ENCODE assay signal across 26 cellular contexts in genomic region chr12:87603727-87604126, GRCh38.
DNase-seq lines count a peak whose midpoint lies in the region; ATAC-seq, FAIRE-seq and TF ChIP-seq lines count a peak whose summit lies in the region.
"Had no signal": no experiment of that assay in that cellular context is flagged by ENCODE, and none has a peak within 500 bp of the region (broad histone marks: within the 10 kb centered on the region; RNA-seq: fewer than 3 reads in every experiment).

No MANE protein-coding gene starts in this region.

- H3K9me3 ChIP-seq in astrocyte (ENCODE audit: insufficient read depth, low read depth, low read length) = no peaks in the 10 kb centered on the region

- FAIRE-seq in astrocyte (lab: Jason Lieb, UNC) = no peak
- FAIRE-seq: A204.1 had no signal

- DNase-seq in HCEC 1CT (peak; percentile 11), astrocyte (ENCODE audit: low read depth) (peak; percentile 19), glomerular visceral epithelial cell (ENCODE audit: extremely low spot score) (peak; percentile 27), non-pigmented ciliary epithelial cell (ENCODE audit: low read depth) (peak; percentile 11), H4 (ENCODE audit: low spot score) (no peak)
- DNase-seq in activated CD4-positive, alpha-beta T cell treated with anti-CD3 and anti-CD28 coated beads for 4 hours = no peak
- DNase-seq: Calu3; CD8-positive, alpha-beta memory T cell; DMS153; H7; HFFc6; MV-4-11; NCI-H1105 treated with DMSO at 0.1 percent for 48 hours; NCI-H2029 treated with DMSO at 0.1 percent for 48 hours; NCI-H226; NCI-H510A treated with DMSO at 0.1 percent for 48 hours; NCI-H748 treated with DMSO at 0.1 percent for 48 hours; PC-9; RPMI8226; SHP77 had no signal

- H3K9ac ChIP-seq in astrocyte (ENCODE audit: low read length) = no peak overlapping the region
- H3K9ac ChIP-seq: KMS-11 had no signal

- no peaks in the 10 kb centered on the region for H3K79me2 ChIP-seq in astrocyte (ENCODE audit: insufficient read depth, low read length)

- H3K27me3 ChIP-seq in astrocyte (ENCODE audit: insufficient read depth, low read length) = no peaks in the 10 kb centered on the region

- H4K20me1 ChIP-seq in astrocyte (ENCODE audit: insufficient read depth, low read length) = no peaks in the 10 kb centered on the region

- no peaks in the 10 kb centered on the region for H3K36me3 ChIP-seq in astrocyte (ENCODE audit: insufficient read depth, low read length)

- H3K27ac ChIP-seq in astrocyte (ENCODE audit: low read depth, low read length) = no peak overlapping the region
- H3K27ac ChIP-seq: C4-2B, HL-60, KMS-11, PC-9, SK-N-MC had no signal

- no peak overlapping the region for H3K27ac Mint-ChIP-seq in astrocyte (ENCODE audit: unreplicated experiment)
- H3K27ac Mint-ChIP-seq: CD8-positive, alpha-beta memory T cell; HFFc6 had no signal

- ATAC-seq in HG02938 (IDR thresholded peaks at IDR 0.05; ENCODE audit: unreplicated experiment) = no peak

- TF ChIP-seq CTCF in astrocyte (IDR thresholded peaks at IDR 0.05; ENCODE audit: insufficient read depth, low read depth, low read length) = no peak

- no peaks in the 10 kb centered on the region for H3K4me1 ChIP-seq in astrocyte (ENCODE audit: insufficient read depth, low read length)

- no peak overlapping the region for H3K4me3 Mint-ChIP-seq in astrocyte (ENCODE audit: unreplicated experiment)
- H3K4me3 Mint-ChIP-seq: CD8-positive, alpha-beta memory T cell; HFFc6 had no signal

- H2AFZ ChIP-seq in astrocyte (ENCODE audit: low read depth, low read length) = no peak overlapping the region
- H2AFZ ChIP-seq: PC-9 had no signal

- H3K4me3 ChIP-seq in astrocyte (ENCODE audit: insufficient read depth, low read depth, low read length) = no peak overlapping the region
- H3K4me3 ChIP-seq: PC-9, SK-N-MC had no signal

- no peaks in the 10 kb centered on the region for H3K27me3 Mint-ChIP-seq in astrocyte (ENCODE audit: low read depth, unreplicated experiment)
- H3K27me3 Mint-ChIP-seq: CD8-positive, alpha-beta memory T cell had no signal

- H3K4me2 ChIP-seq in astrocyte (ENCODE audit: low read length) = no peak overlapping the region
- H3K4me2 ChIP-seq: KMS-11, PC-9 had no signal

- peaks cover 5% of the 10 kb centered on the region for H3K4me1 Mint-ChIP-seq in astrocyte (ENCODE audit: low read depth, unreplicated experiment)
- H3K4me1 Mint-ChIP-seq: CD8-positive, alpha-beta memory T cell had no signal

- H3K36me3 Mint-ChIP-seq in astrocyte (ENCODE audit: low read depth, unreplicated experiment) = no peaks in the 10 kb centered on the region
- H3K36me3 Mint-ChIP-seq: CD8-positive, alpha-beta memory T cell had no signal

- no peaks in the 10 kb centered on the region for H3K9me3 Mint-ChIP-seq in astrocyte (ENCODE audit: unreplicated experiment)

Comparison
In these comparisons a context has a peak if more than half of its experiments do, and no peak if none do; other contexts are left out.
1. DNase-seq: peak in HCEC 1CT (single experiment), astrocyte (single experiment), glomerular visceral epithelial cell (single experiment) and non-pigmented ciliary epithelial cell (single experiment); none in H4 (single experiment) and activated CD4-positive, alpha-beta T cell treated with anti-CD3 and anti-CD28 coated beads for 4 hours (0 of 2).